In the genomic region with DNA sequence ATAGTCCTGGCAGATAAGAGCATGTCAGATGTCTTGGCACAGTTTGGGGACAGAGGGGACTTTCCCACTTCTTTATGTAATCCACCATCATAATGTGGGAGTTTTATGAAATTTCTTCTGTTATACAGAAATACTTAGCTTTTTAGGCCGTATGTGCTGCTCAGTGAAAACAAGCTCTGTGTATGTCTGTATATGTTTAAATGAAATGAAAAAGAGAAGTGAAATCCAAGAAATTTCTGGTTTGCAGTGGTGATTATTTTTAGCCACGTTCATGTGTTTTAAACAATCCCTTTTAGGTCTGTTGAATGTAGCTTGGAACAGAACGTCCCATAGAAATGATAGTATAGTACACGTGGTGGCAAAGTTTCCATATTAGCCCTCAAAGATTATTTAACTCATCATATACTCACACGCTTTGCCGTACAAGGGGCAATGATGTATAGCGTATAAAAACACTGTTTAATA, we compare ENCODE assay signal across 1 cellular context.
A peak's percentile ranks its signal among the peaks of the same experiment; 100 is the strongest.
TF ChIP-seq lines count a peak whose summit lies in the region.

No MANE protein-coding gene starts in this region.

TF ChIP-seq in GM12878, 131 proteins besides CTCF, POLR2A, EP300 and RAD21 (continued from another document):
- TF ChIP-seq ZSCAN29 (IDR thresholded peaks at IDR 0.05) (0 out of 2 replicates have a peak, but pooled peaks have one; percentile 55), GABPA (IDR thresholded peaks at IDR 0.05; ENCODE audit: low read depth) (0 out of 2 replicates have a peak, but pooled peaks have one; percentile 6), NR2C1 (IDR thresholded peaks at IDR 0.05) (no peak), ZNF384 (IDR thresholded peaks at IDR 0.05; ENCODE audit: borderline replicate concordance, low read depth, low read length) (no peak), MTA3 (IDR thresholded peaks at IDR 0.05; ENCODE audit: borderline replicate concordance, low read length) (peak; percentile 75), EED (IDR thresholded peaks at IDR 0.05; ENCODE audit: low read depth) (peak; percentile 36; the same call in 1 of the 2 replicates), RAD51 (IDR thresholded peaks at IDR 0.05) (peak; percentile 78), SIN3A (IDR thresholded peaks at IDR 0.05; ENCODE audit: low read depth, low read length) (no peak), JUND (IDR thresholded peaks at IDR 0.05; ENCODE audit: low read depth, low read length) (no peak), IKZF2 (IDR thresholded peaks at IDR 0.05) (peak; percentile 81 to 84), RELA (IDR thresholded peaks at IDR 0.05; ENCODE audit: borderline replicate concordance, partially characterized antibody) (peak; percentile 35), HDAC6 (IDR thresholded peaks at IDR 0.05; ENCODE audit: unreplicated experiment) (no peak), JUNB (IDR thresholded peaks at IDR 0.05) (peak; percentile 45; the same call in 1 of the 2 replicates), STAT1 (conservative IDR thresholded peaks at IDR 0.05) (no peak), TCF7 (IDR thresholded peaks at IDR 0.05; ENCODE audit: borderline replicate concordance) (0 out of 2 replicates have a peak, but pooled peaks have one; percentile 8)
- TF ChIP-seq, protein P1, sequence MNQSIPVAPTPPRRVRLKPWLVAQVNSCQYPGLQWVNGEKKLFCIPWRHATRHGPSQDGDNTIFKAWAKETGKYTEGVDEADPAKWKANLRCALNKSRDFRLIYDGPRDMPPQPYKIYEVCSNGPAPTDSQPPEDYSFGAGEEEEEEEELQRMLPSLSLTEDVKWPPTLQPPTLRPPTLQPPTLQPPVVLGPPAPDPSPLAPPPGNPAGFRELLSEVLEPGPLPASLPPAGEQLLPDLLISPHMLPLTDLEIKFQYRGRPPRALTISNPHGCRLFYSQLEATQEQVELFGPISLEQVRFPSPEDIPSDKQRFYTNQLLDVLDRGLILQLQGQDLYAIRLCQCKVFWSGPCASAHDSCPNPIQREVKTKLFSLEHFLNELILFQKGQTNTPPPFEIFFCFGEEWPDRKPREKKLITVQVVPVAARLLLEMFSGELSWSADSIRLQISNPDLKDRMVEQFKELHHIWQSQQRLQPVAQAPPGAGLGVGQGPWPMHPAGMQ (IDR thresholded peaks at IDR 0.05; ENCODE audit: borderline replicate concordance) = no peak
- TF ChIP-seq, protein P2, sequence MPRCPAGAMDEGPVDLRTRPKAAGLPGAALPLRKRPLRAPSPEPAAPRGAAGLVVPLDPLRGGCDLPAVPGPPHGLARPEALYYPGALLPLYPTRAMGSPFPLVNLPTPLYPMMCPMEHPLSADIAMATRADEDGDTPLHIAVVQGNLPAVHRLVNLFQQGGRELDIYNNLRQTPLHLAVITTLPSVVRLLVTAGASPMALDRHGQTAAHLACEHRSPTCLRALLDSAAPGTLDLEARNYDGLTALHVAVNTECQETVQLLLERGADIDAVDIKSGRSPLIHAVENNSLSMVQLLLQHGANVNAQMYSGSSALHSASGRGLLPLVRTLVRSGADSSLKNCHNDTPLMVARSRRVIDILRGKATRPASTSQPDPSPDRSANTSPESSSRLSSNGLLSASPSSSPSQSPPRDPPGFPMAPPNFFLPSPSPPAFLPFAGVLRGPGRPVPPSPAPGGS (IDR thresholded peaks at IDR 0.05; ENCODE audit: borderline replicate concordance, insufficient read depth, low read depth, low read length, poor library complexity, severe bottlenecking) = peak; percentile 19
- TF ChIP-seq, protein P3, sequence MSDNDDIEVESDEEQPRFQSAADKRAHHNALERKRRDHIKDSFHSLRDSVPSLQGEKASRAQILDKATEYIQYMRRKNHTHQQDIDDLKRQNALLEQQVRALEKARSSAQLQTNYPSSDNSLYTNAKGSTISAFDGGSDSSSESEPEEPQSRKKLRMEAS (IDR thresholded peaks at IDR 0.05; ENCODE audit: low read depth, low read length) = peak; percentile 55; the same call in 1 of the 2 replicates
